Comparison of ENCODE assay signal across 18 cellular contexts in the genomic region with DNA sequence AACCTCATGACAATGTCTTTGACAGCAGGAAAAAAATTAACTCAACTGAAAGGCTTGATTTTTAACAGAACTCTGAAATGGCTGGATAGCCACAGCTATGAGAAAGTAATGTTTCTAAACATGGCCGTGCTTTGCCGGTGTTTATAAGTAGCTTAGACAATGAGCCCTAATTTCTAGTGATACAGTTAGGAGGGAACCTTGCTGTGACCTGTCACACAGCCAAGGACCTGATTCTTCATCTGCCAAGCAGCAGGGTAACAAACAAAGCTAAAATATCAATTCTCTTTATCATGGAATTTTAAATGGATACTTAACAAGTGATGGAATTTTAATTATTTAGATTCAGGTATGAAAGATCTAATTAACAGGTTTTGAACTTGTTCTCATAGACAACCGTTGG.
"Had no signal": no experiment of that assay in that cellular context is flagged by ENCODE, and none has a peak within 500 bp of the region (broad histone marks: within the 10 kb centered on the region; RNA-seq: fewer than 3 reads in every experiment).

No MANE protein-coding gene starts in this region.

- H3K4me3 ChIP-seq: body of pancreas, heart right ventricle, left ventricle myocardium inferior, mucosa of descending colon, suprapubic skin, upper lobe of left lung had no signal

- ATAC-seq: activated CD8-positive, alpha-beta T cell treated with anti-CD3 and anti-CD28 coated beads for 36 hours; activated naive CD4-positive, alpha-beta T cell treated with anti-CD3 and anti-CD28 coated beads, Interleukin-2, amount 50 U/mL, for 72 hours; body of pancreas; heart right ventricle; mucosa of descending colon; naive thymus-derived CD8-positive, alpha-beta T cell; sciatic nerve had no signal

- H3K27ac ChIP-seq: body of pancreas, heart right ventricle, left ventricle myocardium inferior, neutrophil, suprapubic skin had no signal

- H3K9me3 ChIP-seq: body of pancreas, heart right ventricle, left ventricle myocardium inferior, mucosa of descending colon, neutrophil, suprapubic skin, upper lobe of left lung had no signal

- DNase-seq: activated CD4-positive, alpha-beta T cell treated with anti-CD3 and anti-CD28 coated beads for 48 hours; activated CD8-positive, alpha-beta T cell treated with anti-CD3 and anti-CD28 coated beads for 36 hours; activated effector memory CD4-positive, alpha-beta T cell treated with anti-CD3 and anti-CD28 coated beads, Interleukin-2, amount 50 U/mL, for 16 hours; activated T-cell treated with anti-CD3 and anti-CD28 coated beads, Interleukin-2, amount 50 U/mL, for 48 hours; body of pancreas; central memory CD4-positive, alpha-beta T cell; effector memory CD4-positive, alpha-beta T cell; foreskin melanocyte; heart right ventricle; left ventricle myocardium inferior; mucosa of descending colon; naive thymus-derived CD8-positive, alpha-beta T cell; T-helper 2 cell; upper lobe of left lung had no signal

- H3K4me1 ChIP-seq: left ventricle myocardium inferior had no signal
